In genomic region chr21:42200906-42201614, GRCh38 we compare ENCODE assay signal across 1 cellular context.
TF ChIP-seq lines count a peak whose summit lies in the region.

No MANE protein-coding gene starts in this region.

TF ChIP-seq in K562, 482 proteins besides CTCF, POLR2A, EP300 and RAD21:
- no peak for TF ChIP-seq PHTF2 (CRISPR knock-in tag; IDR thresholded peaks at IDR 0.05)
- no peak for TF ChIP-seq BCL6 (CRISPR knock-in tag; IDR thresholded peaks at IDR 0.05)
- TF ChIP-seq PHB (CRISPR knock-in tag; IDR thresholded peaks at IDR 0.05): no peak
- peak; percentile 76 for TF ChIP-seq MEIS2 (IDR thresholded peaks at IDR 0.05; ENCODE audit: partially characterized antibody)
- no peak for TF ChIP-seq GTF2E2 (tag; IDR thresholded peaks at IDR 0.05)
- TF ChIP-seq PKNOX1 (IDR thresholded peaks at IDR 0.05): peak; percentile 63
- 0 out of 2 replicates have a peak, but pooled peaks have one; percentile 30 for TF ChIP-seq ZNF584 (CRISPR knock-in tag; IDR thresholded peaks at IDR 0.05; ENCODE audit: low read depth)
- no peak for TF ChIP-seq FOXK1 (CRISPR knock-in tag; IDR thresholded peaks at IDR 0.05; ENCODE audit: borderline replicate concordance)
- no peak for TF ChIP-seq PBX2 (CRISPR knock-in tag; IDR thresholded peaks at IDR 0.05; ENCODE audit: low read depth)
- 0 out of 2 replicates have a peak, but pooled peaks have one; percentile 26 for TF ChIP-seq PBX2 (tag; conservative IDR thresholded peaks at IDR 0.05; ENCODE audit: low read depth)
TF ChIP-seq in K562: peak in this region for 4.
